17 cellular contexts compared by ENCODE assay signal in the genomic region with DNA sequence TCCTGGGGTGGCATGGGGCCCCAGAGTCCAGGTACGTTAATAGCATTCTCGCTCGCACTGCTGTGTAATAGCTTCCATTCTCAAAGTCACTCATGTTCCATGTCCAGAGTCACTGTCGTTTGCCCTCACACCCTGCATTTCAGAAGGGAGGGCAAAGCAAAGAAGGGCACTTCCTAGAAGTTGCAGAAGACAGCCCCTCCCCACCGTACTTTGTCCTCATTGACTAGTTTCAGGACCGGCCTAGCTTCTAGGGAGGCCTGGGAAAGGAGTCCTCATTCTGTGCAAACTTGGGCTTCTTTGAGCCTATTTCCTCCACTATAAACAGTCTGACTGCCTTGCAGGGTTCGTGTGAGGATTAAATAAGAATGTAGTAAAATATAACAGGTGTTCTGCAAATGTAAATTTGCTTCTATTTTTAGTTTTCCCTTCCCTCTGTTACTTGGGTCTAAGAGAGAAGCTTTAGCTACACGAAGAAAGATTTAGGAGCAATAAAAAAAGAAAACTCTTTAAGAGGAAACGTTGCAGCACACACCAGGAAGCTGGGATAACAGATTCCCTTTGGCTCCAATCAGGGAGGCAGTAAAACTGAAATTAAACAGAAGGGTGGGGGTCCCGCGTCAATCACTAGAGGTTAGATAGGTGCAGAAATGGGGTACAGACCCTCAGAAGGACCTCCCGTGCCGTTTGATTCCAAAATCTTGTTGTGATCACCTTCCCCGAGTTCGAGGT. TPM values are rescaled to one million over a fixed set of nuclear protein-coding genes. Genes with fewer than 3 reads are reported as not detected.
A peak's percentile ranks its signal among the peaks of the same experiment; 100 is the strongest.
DNase-seq lines count a peak whose midpoint lies in the region; ATAC-seq and TF ChIP-seq lines count a peak whose summit lies in the region.
"Had no signal": no experiment of that assay in that cellular context is flagged by ENCODE, and none has a peak within 500 bp of the region (broad histone marks: within the 10 kb centered on the region; RNA-seq: fewer than 3 reads in every experiment).

No MANE protein-coding gene starts in this region.

- no peaks in the 10 kb centered on the region for H3K9me3 Mint-ChIP-seq in WTC11
- H3K9me3 Mint-ChIP-seq: CD4-positive, alpha-beta T cell had no signal

- H3K79me2 ChIP-seq in DOHH2 (ENCODE audit: control insufficient read depth, low read length): no peaks in the 10 kb centered on the region

- H3K27me3 Mint-ChIP-seq in WTC11 (ENCODE audit: low read depth): no peaks in the 10 kb centered on the region; the same call in 1 of the 2 replicates

- in situ Hi-C loops in transverse colon (cut with MboI; ENCODE audit: low pct_ligation_motif_present in 1 of 4, low pct_unique_long_range_greater_than_20kb in 1 of 4, low sequenced_read_pairs in 3 of 4): no loop called here

- H3K9me3 ChIP-seq in DOHH2 (ENCODE audit: control insufficient read depth, insufficient read depth, low read length) (peaks cover 3% of the 10 kb centered on the region; the same call in 1 of the 2 replicates), colonic mucosa (no peaks in the 10 kb centered on the region), mucosa of descending colon (no peaks in the 10 kb centered on the region), transverse colon (no peaks in the 10 kb centered on the region)
- H3K9me3 ChIP-seq: A549, BE2C, Peyer's patch had no signal

- intact Hi-C loops in colonic mucosa (cut with DNase I): no loop called here
- intact Hi-C loops in mucosa of descending colon (cut with DNase I, micrococcal nuclease): no loop called here
- intact Hi-C loops in transverse colon (cut with DNase I; ENCODE audit: low total_unique reads): no loop called here

- peaks cover 6% of the 10 kb centered on the region; the same call in 1 of the 2 replicates for H3K27me3 ChIP-seq in DOHH2 (ENCODE audit: control insufficient read depth, low read length)
- H3K27me3 ChIP-seq in colonic mucosa: no peaks in the 10 kb centered on the region
- H3K27me3 ChIP-seq in transverse colon: no peaks in the 10 kb centered on the region
- H3K27me3 ChIP-seq: BE2C, Peyer's patch had no signal

- ATAC-seq in mucosa of descending colon: peak; percentile 90
- ATAC-seq in WTC11: no peak
- ATAC-seq: A549, HepG2, K562 had no signal

- H3K4me3 Mint-ChIP-seq in WTC11: no peak overlapping the region
- H3K4me3 Mint-ChIP-seq: CD4-positive, alpha-beta T cell had no signal

- DNase-seq in colonic mucosa (peak; percentile 85), mucosa of descending colon (peak in 2 of 3 donors; percentile 33 to 73), transverse colon (peak; percentile 49), iPS-NIHi11 (ENCODE audit: low spot score) (no peak), NCI-H1694 treated with DMSO at 0.1 percent for 48 hours (lab: John Stamatoyannopoulos, UW) (no peak), WTC11 (ENCODE audit: low spot score) (no peak)
- DNase-seq: BE2C; CD4-positive, alpha-beta T cell; COR-L47; DMS79; NCI-H2029; Peyer's patch had no signal

- no peaks in the 10 kb centered on the region for H3K36me3 Mint-ChIP-seq in WTC11

- H3F3A ChIP-seq in DOHH2 (ENCODE audit: control insufficient read depth, insufficient read depth): 0 out of 2 replicates have a peak, but pooled peaks cover 5% of the 10 kb centered on the region

- TF ChIP-seq POLR2A in transverse colon (IDR thresholded peaks at IDR 0.05): no peak

- WGBS in transverse colon (ENCODE audit: low coverage in 1 of 2), 2 donors: 12 to 23% methylated on average over 5 to 15 of the region's 15 CpGs

- no peaks in the 10 kb centered on the region for H4K20me1 ChIP-seq in DOHH2 (ENCODE audit: control insufficient read depth, insufficient read depth, low read depth, low read length)

- H3K4me3 ChIP-seq in DOHH2 (ENCODE audit: low read length): peak overlapping the region; percentile 45
- H3K4me3 ChIP-seq in colonic mucosa: no peak overlapping the region
- H3K4me3 ChIP-seq in mucosa of descending colon: no peak overlapping the region
- H3K4me3 ChIP-seq in transverse colon: no peak overlapping the region
- H3K4me3 ChIP-seq: A549, K562, Peyer's patch had no signal

- H3K4me1 ChIP-seq in DOHH2 (ENCODE audit: control insufficient read depth, low read length) (peaks cover 29% of the 10 kb centered on the region), colonic mucosa (peaks cover 5% of the 10 kb centered on the region), mucosa of descending colon (ENCODE audit: low read depth) (peaks cover 11% of the 10 kb centered on the region), transverse colon (peaks cover 9 to 25% (median 18%) of the 10 kb centered on the region in 4 donors)
- H3K4me1 ChIP-seq: A549, BE2C had no signal

- H3K27ac Mint-ChIP-seq in WTC11: no peak overlapping the region
- H3K27ac Mint-ChIP-seq: CD4-positive, alpha-beta T cell had no signal

- POLR2A ChIA-PET in WTC11 (lab: Charles Lee): no interaction called here

- no peaks in the 10 kb centered on the region for H3K4me1 Mint-ChIP-seq in WTC11

- no peaks in the 10 kb centered on the region for H3K9me2 ChIP-seq in DOHH2 (replicated peaks; ENCODE audit: control insufficient read depth, low read length)

- TF ChIP-seq CTCF in DOHH2 (IDR thresholded peaks at IDR 0.05; ENCODE audit: low read depth, low read length, poor library complexity, severe bottlenecking) (no peak), colonic mucosa (IDR thresholded peaks at IDR 0.05) (no peak), mucosa of descending colon (IDR thresholded peaks at IDR 0.05) (no peak), transverse colon (IDR thresholded peaks at IDR 0.05) (no peak), WTC11 (IDR thresholded peaks at IDR 0.05) (no peak)

- H3K4me2 ChIP-seq in DOHH2 (ENCODE audit: low read length): peak overlapping the region; percentile 67
- H3K4me2 ChIP-seq: A549 had no signal

- CTCF ChIA-PET in WTC11 (lab: Charles Lee): interaction anchor here (0.6 to 1.8 kb wide), 5 partner anchors 21 to 305 kb away, joined by 3 to 7 read pairs (median 3); no protein-coding TSS in a partner anchor

- TF ChIP-seq EP300 in transverse colon (IDR thresholded peaks at IDR 0.05; ENCODE audit: low read depth): no peak

- peak overlapping the region in 1 of 2 donors; percentile 22 for H3K9ac ChIP-seq in colonic mucosa (ENCODE audit: low read depth in 2 of 2, low read length in 2 of 2)

- H3K27ac ChIP-seq in DOHH2 (ENCODE audit: low read depth, low read length) (peak overlapping the region; percentile 65), colonic mucosa (peak overlapping the region; percentile 15), transverse colon (peak overlapping the region; percentile 18 to 66 (median 21))
- H3K27ac ChIP-seq: A549, HL-60, Peyer's patch had no signal

- H3K36me3 ChIP-seq in DOHH2 (ENCODE audit: control insufficient read depth, low read length) (no peaks in the 10 kb centered on the region), colonic mucosa (no peaks in the 10 kb centered on the region), mucosa of descending colon (ENCODE audit: low read depth) (no peaks in the 10 kb centered on the region), transverse colon (no peaks in the 10 kb centered on the region)
- H3K36me3 ChIP-seq: BE2C, Peyer's patch had no signal

TF ChIP-seq in WTC11, 78 proteins besides CTCF, POLR2A, EP300 and RAD21 (continues in another document):
- no peak for TF ChIP-seq ELF4 (CRISPR knock-in tag; IDR thresholded peaks at IDR 0.05; ENCODE audit: low read depth)
- TF ChIP-seq ZNF317 (CRISPR knock-in tag; IDR thresholded peaks at IDR 0.05; ENCODE audit: borderline replicate concordance, low read depth): no peak
- no peak for TF ChIP-seq MYBL2 (CRISPR knock-in tag; IDR thresholded peaks at IDR 0.05)
- TF ChIP-seq, protein P1, sequence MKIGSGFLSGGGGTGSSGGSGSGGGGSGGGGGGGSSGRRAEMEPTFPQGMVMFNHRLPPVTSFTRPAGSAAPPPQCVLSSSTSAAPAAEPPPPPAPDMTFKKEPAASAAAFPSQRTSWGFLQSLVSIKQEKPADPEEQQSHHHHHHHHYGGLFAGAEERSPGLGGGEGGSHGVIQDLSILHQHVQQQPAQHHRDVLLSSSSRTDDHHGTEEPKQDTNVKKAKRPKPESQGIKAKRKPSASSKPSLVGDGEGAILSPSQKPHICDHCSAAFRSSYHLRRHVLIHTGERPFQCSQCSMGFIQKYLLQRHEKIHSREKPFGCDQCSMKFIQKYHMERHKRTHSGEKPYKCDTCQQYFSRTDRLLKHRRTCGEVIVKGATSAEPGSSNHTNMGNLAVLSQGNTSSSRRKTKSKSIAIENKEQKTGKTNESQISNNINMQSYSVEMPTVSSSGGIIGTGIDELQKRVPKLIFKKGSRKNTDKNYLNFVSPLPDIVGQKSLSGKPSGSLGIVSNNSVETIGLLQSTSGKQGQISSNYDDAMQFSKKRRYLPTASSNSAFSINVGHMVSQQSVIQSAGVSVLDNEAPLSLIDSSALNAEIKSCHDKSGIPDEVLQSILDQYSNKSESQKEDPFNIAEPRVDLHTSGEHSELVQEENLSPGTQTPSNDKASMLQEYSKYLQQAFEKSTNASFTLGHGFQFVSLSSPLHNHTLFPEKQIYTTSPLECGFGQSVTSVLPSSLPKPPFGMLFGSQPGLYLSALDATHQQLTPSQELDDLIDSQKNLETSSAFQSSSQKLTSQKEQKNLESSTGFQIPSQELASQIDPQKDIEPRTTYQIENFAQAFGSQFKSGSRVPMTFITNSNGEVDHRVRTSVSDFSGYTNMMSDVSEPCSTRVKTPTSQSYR (CRISPR knock-in tag; IDR thresholded peaks at IDR 0.05): no peak
- TF ChIP-seq, protein P2, sequence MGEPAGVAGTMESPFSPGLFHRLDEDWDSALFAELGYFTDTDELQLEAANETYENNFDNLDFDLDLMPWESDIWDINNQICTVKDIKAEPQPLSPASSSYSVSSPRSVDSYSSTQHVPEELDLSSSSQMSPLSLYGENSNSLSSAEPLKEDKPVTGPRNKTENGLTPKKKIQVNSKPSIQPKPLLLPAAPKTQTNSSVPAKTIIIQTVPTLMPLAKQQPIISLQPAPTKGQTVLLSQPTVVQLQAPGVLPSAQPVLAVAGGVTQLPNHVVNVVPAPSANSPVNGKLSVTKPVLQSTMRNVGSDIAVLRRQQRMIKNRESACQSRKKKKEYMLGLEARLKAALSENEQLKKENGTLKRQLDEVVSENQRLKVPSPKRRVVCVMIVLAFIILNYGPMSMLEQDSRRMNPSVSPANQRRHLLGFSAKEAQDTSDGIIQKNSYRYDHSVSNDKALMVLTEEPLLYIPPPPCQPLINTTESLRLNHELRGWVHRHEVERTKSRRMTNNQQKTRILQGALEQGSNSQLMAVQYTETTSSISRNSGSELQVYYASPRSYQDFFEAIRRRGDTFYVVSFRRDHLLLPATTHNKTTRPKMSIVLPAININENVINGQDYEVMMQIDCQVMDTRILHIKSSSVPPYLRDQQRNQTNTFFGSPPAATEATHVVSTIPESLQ (CRISPR knock-in tag; IDR thresholded peaks at IDR 0.05): no peak
- TF ChIP-seq ZNF423 (CRISPR knock-in tag; IDR thresholded peaks at IDR 0.05): no peak
- no peak for TF ChIP-seq SP1 (CRISPR knock-in tag; conservative IDR thresholded peaks at IDR 0.05)

RNA-seq across cellular contexts. Expression of a gene that starts 40.1 kb away (rescaled TPM):
- total RNA-seq in colonic mucosa (1 to 10 TPM in 1 of 2 donors, under 1 TPM in 1; 0.13 to 2.8 TPM), mucosa of descending colon (1 to 10 TPM in 1 of 3 donors, under 1 TPM in 1, not detected in 1; 0.35 to 1.0 TPM), transverse colon (not detected), WTC11 (2021) (0.80 to 1.6 TPM (median 0.87 TPM) in 3 replicates)
- total RNA-seq: CD4-positive, alpha-beta T cell; Peyer's patch had no signal

Comparison
In these comparisons a context has a peak if more than half of its experiments do, and no peak if none do; other contexts are left out.
1. H3K27ac ChIP-seq: peak in every context shown above with its lines; median percentile 65 in DOHH2; 21 in transverse colon; 15 in colonic mucosa.
2. DNase-seq: peak in colonic mucosa (single experiment), mucosa of descending colon (2 of 3) and transverse colon (single experiment); none in iPS-NIHi11 (single experiment), NCI-H1694 treated with DMSO at 0.1 percent for 48 hours (single experiment) and WTC11 (single experiment).